In the genomic region with DNA sequence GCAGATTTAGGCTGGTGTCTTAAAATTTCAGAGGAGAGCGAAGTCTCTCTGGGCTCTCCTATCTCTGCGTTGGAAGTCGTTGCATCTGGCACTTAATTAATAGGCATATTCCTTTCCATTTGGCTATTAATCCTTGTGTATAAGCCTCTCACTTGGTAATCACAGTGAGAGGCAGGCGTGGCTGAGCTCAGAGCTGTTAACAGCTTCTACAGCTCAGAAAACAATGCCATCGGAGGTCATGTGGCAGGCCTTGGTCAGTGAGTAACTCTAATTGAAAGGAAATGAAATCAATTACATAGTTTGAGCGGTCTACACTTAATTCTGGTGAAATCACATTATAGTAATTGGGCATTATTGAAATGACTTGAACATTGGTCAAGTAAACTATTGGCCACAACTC, we compare ENCODE assay signal across 19 cellular contexts.
DNase-seq lines count a peak whose midpoint lies in the region; ATAC-seq, FAIRE-seq and TF ChIP-seq lines count a peak whose summit lies in the region.
"Had no signal": no experiment of that assay in that cellular context is flagged by ENCODE, and none has a peak within 500 bp of the region (broad histone marks: within the 10 kb centered on the region; RNA-seq: fewer than 3 reads in every experiment).

No MANE protein-coding gene starts in this region.

- H3K14ac ChIP-seq in H1 (ENCODE audit: insufficient read length), result no peak overlapping the region

- H3K4ac ChIP-seq in H1 (replicated peaks; ENCODE audit: insufficient read length, low read depth, low read length), result no peak overlapping the region

- H3K4me3 Mint-ChIP-seq in HFFc6, result no peak overlapping the region
- H3K4me3 Mint-ChIP-seq: CD14-positive monocyte had no signal

- peaks cover 13% of the 10 kb centered on the region for H3K27me3 Mint-ChIP-seq in HFFc6 (ENCODE audit: insufficient read depth)

- H3K23ac ChIP-seq in H1 (ENCODE audit: insufficient read length), result no peak overlapping the region

- H3K4me2 ChIP-seq in H1 (ENCODE audit: insufficient read depth in 1 of 2, low read depth in 2 of 2, low read length in 2 of 2), result no peak overlapping the region
- H3K4me2 ChIP-seq: BLaER1 had no signal

- H2BK5ac ChIP-seq in H1 (ENCODE audit: low read depth, low read length), result no peak overlapping the region

- peaks cover 2 to 12% (median 9%) of the 10 kb centered on the region in 4 experiments; a peak in 5 of 7 replicates for H3K4me1 ChIP-seq in H1 (replicated peaks in 1 of 4; ENCODE audit: control insufficient read depth in 3 of 4, insufficient read depth in 4 of 4, low read length in 3 of 4)
- H3K4me1 ChIP-seq: BLaER1, HAP-1 had no signal

- no peak overlapping the region for H2BK120ac ChIP-seq in H1 (replicated peaks; ENCODE audit: low read depth, low read length)

- no peak for TF ChIP-seq EP300 in H1 (IDR thresholded peaks at IDR 0.05; ENCODE audit: borderline replicate concordance in 1 of 2, low read depth in 2 of 2, low read length in 2 of 2)

- peak overlapping the region; percentile 45 for H4K91ac ChIP-seq in H1 (replicated peaks; ENCODE audit: insufficient read length, low read length)

- no peak overlapping the region for H3K56ac ChIP-seq in H1 (replicated peaks; ENCODE audit: insufficient read length, low read depth, low read length)

- TF ChIP-seq RAD21 in H1 (IDR thresholded peaks at IDR 0.05 in 1 of 2, conservative IDR thresholded peaks at IDR 0.05 in 1 of 2; ENCODE audit: low read depth in 2 of 2, low read length in 2 of 2), result no peak

- H2AK5ac ChIP-seq in H1 (ENCODE audit: low read depth, low read length), result no peak overlapping the region

- no peaks in the 10 kb centered on the region for H3K9me3 ChIP-seq in H1 (ENCODE audit: insufficient read depth in 2 of 2, low read depth in 1 of 2, low read length in 1 of 2)
- H3K9me3 ChIP-seq: BLaER1, HAP-1 had no signal

- TF ChIP-seq POLR2A in H1 (IDR thresholded peaks at IDR 0.05; ENCODE audit: control extremely low read depth in 1 of 2, low read depth in 2 of 2, low read length in 2 of 2), result no peak

- ATAC-seq in GM18870 (IDR thresholded peaks at IDR 0.05; ENCODE audit: unreplicated experiment), result no peak
- ATAC-seq: GM12878 had no signal

- no peaks in the 10 kb centered on the region; the same call in none of the 2 replicates for H3K9me3 Mint-ChIP-seq in HFFc6

- TF ChIP-seq CTCF in D721Med (IDR thresholded peaks at IDR 0.05; ENCODE audit: insufficient read depth, missing control alignments) (no peak), H1 (IDR thresholded peaks at IDR 0.05; ENCODE audit: control extremely low read depth in 1 of 3, insufficient read depth in 1 of 3, low read depth in 1 of 3, low read length in 3 of 3) (no peak), HFFc6 (IDR thresholded peaks at IDR 0.05) (no peak)

- no peak overlapping the region for H2BK20ac ChIP-seq in H1 (ENCODE audit: low read length)

- H3K18ac ChIP-seq in H1 (ENCODE audit: extremely low read depth, low read length), result peak overlapping the region; percentile 17

- POLR2A ChIA-PET in H1 (lab: Charles Lee; ENCODE audit: partially characterized antibody), result no interaction called here

- H3K27ac Mint-ChIP-seq in HFFc6, result no peak overlapping the region

- H3K9ac ChIP-seq in H1 (replicated peaks in 1 of 4; ENCODE audit: extremely low read depth in 1 of 4, low read depth in 3 of 4, low read length in 3 of 4), result no peak overlapping the region
- H3K9ac ChIP-seq: BLaER1 had no signal

- H3K79me1 ChIP-seq in H1 (ENCODE audit: low read depth, low read length), result no peaks in the 10 kb centered on the region

- no peaks in the 10 kb centered on the region for H4K20me1 ChIP-seq in H1 (replicated peaks in 1 of 2; ENCODE audit: control insufficient read depth in 1 of 2, insufficient read depth in 2 of 2, low read length in 2 of 2)
- H4K20me1 ChIP-seq: BLaER1 had no signal

- WGBS in H1 (ENCODE audit: extremely low coverage in 1 of 2, insufficient coverage in 1 of 2, insufficient read length in 1 of 2, insufficient replicate concordance in 2 of 2, low coverage in 1 of 2, low lambda C conversion rate in 2 of 2, missing lambda C conversion rate in 1 of 2), 2 experiments, result 94% methylated on average over 6 of the region's 6 CpGs; no CpG with 5 or more reads in 1 of the 2 experiments

- H2BK12ac ChIP-seq in H1 (ENCODE audit: low read depth, low read length), result 0 out of 2 replicates have a peak overlapping the region, but pooled peaks have one; percentile 87

- H3K4me3 ChIP-seq in H1 (ENCODE audit: extremely low read depth in 1 of 4, insufficient read depth in 2 of 4, low read depth in 3 of 4, low read length in 4 of 4), result no peak overlapping the region
- H3K4me3 ChIP-seq: BLaER1, GM12878, HAP-1 had no signal

- no peaks in the 10 kb centered on the region for H3K36me3 ChIP-seq in H1 (ENCODE audit: control insufficient read depth in 2 of 4, insufficient read depth in 4 of 4, low read length in 3 of 4)
- H3K36me3 ChIP-seq: BLaER1, HAP-1 had no signal

- H2AFZ ChIP-seq in H1 (ENCODE audit: low read length), result peak overlapping the region; percentile 35; the same call in 1 of the 2 replicates

- H3K23me2 ChIP-seq in H1 (ENCODE audit: low read depth, low read length), result no peaks in the 10 kb centered on the region

- H2BK15ac ChIP-seq in H1 (ENCODE audit: low read length), result no peak overlapping the region

- no peaks in the 10 kb centered on the region; the same call in 1 of the 2 replicates for H3K36me3 Mint-ChIP-seq in HFFc6 (ENCODE audit: low read depth)
- H3K36me3 Mint-ChIP-seq: CD14-positive monocyte; CD4-positive, alpha-beta memory T cell had no signal

- H3K27me3 ChIP-seq in H1 (replicated peaks in 1 of 4; ENCODE audit: control insufficient read depth in 3 of 4, extremely low read depth in 1 of 4, insufficient read depth in 3 of 4, low read length in 3 of 4), result no peaks in the 10 kb centered on the region
- H3K27me3 ChIP-seq: BLaER1 had no signal

- no peak overlapping the region for H4K8ac ChIP-seq in H1 (ENCODE audit: extremely low read depth, insufficient read depth, low read length)

- FAIRE-seq in D721Med (lab: Jason Lieb, UNC), result no peak
- FAIRE-seq in H1 (lab: Jason Lieb, UNC), result no peak
- FAIRE-seq: GM12878 had no signal

- no peaks in the 10 kb centered on the region for H3K4me1 Mint-ChIP-seq in HFFc6 (ENCODE audit: low read depth)
- H3K4me1 Mint-ChIP-seq: CD14-positive monocyte had no signal

- H4K5ac ChIP-seq in H1 (ENCODE audit: insufficient read length, low read depth, low read length), result no peak overlapping the region

- CTCF ChIA-PET in H1 (lab: Charles Lee; ENCODE audit: partially characterized antibody), result interaction anchor here (1.0 kb wide), 2 partner anchors 26 to 78 kb away, joined by 3 read pairs; no protein-coding TSS in a partner anchor

- H3K27ac ChIP-seq in H1 (ENCODE audit: low read depth, low read length), result no peak overlapping the region
- H3K27ac ChIP-seq: BLaER1, HL-60 had no signal

- H3K79me2 ChIP-seq in H1 (ENCODE audit: control insufficient read depth in 1 of 2, insufficient read depth in 2 of 2, low read length in 2 of 2), result no peaks in the 10 kb centered on the region

- DNase-seq in D721Med (ENCODE audit: insufficient read length, low spot score) (peak; percentile 38), NCI-H82 (lab: John Stamatoyannopoulos, UW) (peak; percentile 90), H1 (ENCODE audit: low read depth in 1 of 2, low spot score in 2 of 2) (no peak), MV-4-11 (lab: John Stamatoyannopoulos, UW) (no peak), HFFc6 (no peak)
- DNase-seq in activated CD4-positive, CD25-positive, alpha-beta regulatory T cell (lab: John Stamatoyannopoulos, UW), result no peak
- DNase-seq: 8988T; CD4-positive, alpha-beta memory T cell; DMS 273 treated with DMSO at 0.1 percent for 48 hours; DMS53; DND-41; EL; GOT3 had no signal

TF ChIP-seq in H1, 55 proteins besides CTCF, POLR2A, EP300 and RAD21 (continues in another document):
- TF ChIP-seq GTF2F1 (IDR thresholded peaks at IDR 0.05; ENCODE audit: borderline replicate concordance, low read depth, low read length) (no peak), SUZ12 (IDR thresholded peaks at IDR 0.05; ENCODE audit: low read length) (no peak), TAF7 (optimal IDR thresholded peaks at IDR 0.05; ENCODE audit: borderline replicate concordance, low read depth, low read length) (no peak), BRCA1 (IDR thresholded peaks at IDR 0.05; ENCODE audit: low read depth, low read length) (no peak), SIX5 (IDR thresholded peaks at IDR 0.05; ENCODE audit: low read depth, low read length) (no peak), PHF8 (conservative IDR thresholded peaks at IDR 0.05; ENCODE audit: low read depth, low read length) (no peak), RXRA (IDR thresholded peaks at IDR 0.05; ENCODE audit: insufficient read depth, low read depth, low read length) (no peak), RFX5 (IDR thresholded peaks at IDR 0.05; ENCODE audit: borderline replicate concordance, low read depth, low read length) (no peak), SAP30 (IDR thresholded peaks at IDR 0.05; ENCODE audit: insufficient read depth, insufficient replicate concordance, low read length) (no peak), CBX5 (IDR thresholded peaks at IDR 0.05; ENCODE audit: low read depth, low read length) (no peak), GABPA (IDR thresholded peaks at IDR 0.05; ENCODE audit: borderline replicate concordance, insufficient read depth, low read length) (no peak)
- TF ChIP-seq, protein P1, sequence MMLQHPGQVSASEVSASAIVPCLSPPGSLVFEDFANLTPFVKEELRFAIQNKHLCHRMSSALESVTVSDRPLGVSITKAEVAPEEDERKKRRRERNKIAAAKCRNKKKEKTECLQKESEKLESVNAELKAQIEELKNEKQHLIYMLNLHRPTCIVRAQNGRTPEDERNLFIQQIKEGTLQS (IDR thresholded peaks at IDR 0.05; ENCODE audit: insufficient read depth, low read depth, low read length), result no peak

Comparison
In these comparisons a context has a peak if more than half of its experiments do, and no peak if none do; other contexts are left out.
1. DNase-seq: peak in D721Med (single experiment) and NCI-H82 (single experiment); none in H1 (0 of 2), activated CD4-positive, CD25-positive, alpha-beta regulatory T cell (0 of 4), MV-4-11 (single experiment) and HFFc6 (single experiment).